Comparison of ENCODE assay signal across 15 cellular contexts in genomic region chr9:136832581-136832980, GRCh38. TPM values are rescaled to one million over a fixed set of nuclear protein-coding genes. Genes with fewer than 3 reads are reported as not detected.
DNase-seq lines count a peak whose midpoint lies in the region; ATAC-seq and TF ChIP-seq lines count a peak whose summit lies in the region.
"Had no signal": no experiment of that assay in that cellular context is flagged by ENCODE, and none has a peak within 500 bp of the region (broad histone marks: within the 10 kb centered on the region; RNA-seq: fewer than 3 reads in every experiment).

No MANE protein-coding gene starts in this region.

- H3K27ac ChIP-seq in RWPE1: peak overlapping the region; percentile 30
- H3K27ac ChIP-seq: BLaER1 treated with 17β-estradiol and CSF1 and Interleukin-3, amounts not matched to agents 10 nM and 100 nM had no signal

- POLR2A ChIA-PET in RWPE1 (lab: Yijun Ruan, JAX; ENCODE audit: low non-redundant PET): interaction anchor here (0.7 kb wide), 1 partner anchor 115 kb away, joined by 3 read pairs; no protein-coding TSS in a partner anchor

- no peaks in the 10 kb centered on the region for H3K27me3 Mint-ChIP-seq in osteocyte (ENCODE audit: unreplicated experiment)
- H3K27me3 Mint-ChIP-seq in activated T-helper 17 cell treated with anti-CD3 and anti-CD28 coated beads, Interleukin-2, amount 50 U/mL, for 72 hours: no peaks in the 10 kb centered on the region
- H3K27me3 Mint-ChIP-seq: B cell had no signal

- intact Hi-C loops in left cardiac atrium (cut with DNase I): no loop called here
- intact Hi-C loops in Right ventricle myocardium inferior (cut with DNase I): no loop called here

- peak overlapping the region; percentile 23 for H3K27ac Mint-ChIP-seq in osteocyte (ENCODE audit: unreplicated experiment)
- H3K27ac Mint-ChIP-seq in activated T-helper 17 cell treated with anti-CD3 and anti-CD28 coated beads, Interleukin-2, amount 50 U/mL, for 72 hours: no peak overlapping the region
- H3K27ac Mint-ChIP-seq: B cell; CD8-positive, alpha-beta T cell; GM23338 had no signal

- ATAC-seq in left cardiac atrium: no peak
- no peak for ATAC-seq in Right ventricle myocardium inferior
- no peak for ATAC-seq in activated T-helper 17 cell treated with anti-CD3 and anti-CD28 coated beads, Interleukin-2, amount 50 U/mL, for 72 hours (replicated peaks)
- ATAC-seq: CD8-positive, alpha-beta T cell; GM23338 had no signal

- peak; percentile 7 for DNase-seq in left cardiac atrium
- no peak for DNase-seq in Right ventricle myocardium inferior (ENCODE audit: missing footprints)
- peak; percentile 7 for DNase-seq in Daoy (ENCODE audit: low read depth)
- no peak for DNase-seq in RWPE1 (ENCODE audit: low spot score)
- DNase-seq in osteocyte (ENCODE audit: extremely low spot score, unreplicated experiment): no peak
- DNase-seq in NOMO-1 treated with dmso at 0.1 percent for 144 hours (lab: John Stamatoyannopoulos, UW; ENCODE audit: unreplicated experiment): no peak
- no peak for DNase-seq in GM03348 (ENCODE audit: low spot score)
- DNase-seq: Calu3, DND-41, HCEC 1CT had no signal

- H3K36me3 Mint-ChIP-seq in osteocyte (ENCODE audit: unreplicated experiment): peaks cover 18% of the 10 kb centered on the region
- H3K36me3 Mint-ChIP-seq in activated T-helper 17 cell treated with anti-CD3 and anti-CD28 coated beads, Interleukin-2, amount 50 U/mL, for 72 hours (ENCODE audit: low read depth): no peaks in the 10 kb centered on the region

- CTCF ChIA-PET in RWPE1 (lab: Yijun Ruan, JAX): interaction anchor here (0.6 to 1.1 kb wide), 3 partner anchors 9 to 55 kb away, joined by 3 to 5 read pairs (median 3); partner anchors contain the start of gene AJM1

- H3K4me1 Mint-ChIP-seq in osteocyte (ENCODE audit: unreplicated experiment): peaks cover under 1% of the 10 kb centered on the region
- no peaks in the 10 kb centered on the region for H3K4me1 Mint-ChIP-seq in activated T-helper 17 cell treated with anti-CD3 and anti-CD28 coated beads, Interleukin-2, amount 50 U/mL, for 72 hours
- H3K4me1 Mint-ChIP-seq: B cell, GM23338 had no signal

- no peak overlapping the region for H3K4me3 Mint-ChIP-seq in osteocyte (ENCODE audit: unreplicated experiment)
- H3K4me3 Mint-ChIP-seq in activated T-helper 17 cell treated with anti-CD3 and anti-CD28 coated beads, Interleukin-2, amount 50 U/mL, for 72 hours: no peak overlapping the region
- H3K4me3 Mint-ChIP-seq: B cell; CD8-positive, alpha-beta T cell; GM23338 had no signal

- no peak for TF ChIP-seq CTCF in RWPE1 (conservative IDR thresholded peaks at IDR 0.05; ENCODE audit: low read depth)
- no peak for TF ChIP-seq CTCF in osteocyte (IDR thresholded peaks at IDR 0.05)

- H3K9me3 Mint-ChIP-seq in osteocyte (ENCODE audit: unreplicated experiment): no peaks in the 10 kb centered on the region
- no peaks in the 10 kb centered on the region for H3K9me3 Mint-ChIP-seq in activated T-helper 17 cell treated with anti-CD3 and anti-CD28 coated beads, Interleukin-2, amount 50 U/mL, for 72 hours
- H3K9me3 Mint-ChIP-seq: CD8-positive, alpha-beta T cell; GM23338 had no signal

RNA-seq across cellular contexts. Expression of gene AJM1, which starts 9.7 kb away (rescaled TPM):
- 1 to 10 TPM; 5.0 to 9.6 TPM for total RNA-seq in left cardiac atrium
- total RNA-seq in Right ventricle myocardium inferior: 8.6 TPM
- 0.18 and 0.74 TPM in 2 replicates for total RNA-seq in Daoy (2014; rRNA removed; shearing (Covaris generic))
- total RNA-seq in osteocyte: 4.4 and 4.5 TPM in 2 replicates
- total RNA-seq in activated T-helper 17 cell treated with anti-CD3 and anti-CD28 coated beads, Interleukin-2, amount 50 U/mL, for 72 hours: 10 to 100 TPM in 1 of 2 donors, 1 to 10 TPM in 1; 4.3 to 12.9 TPM

RNA-seq across cellular contexts. Expression of gene PHPT1, which starts 16.6 kb away (rescaled TPM):
- 100 to 1,000 TPM; 184 to 189 TPM for total RNA-seq in left cardiac atrium
- 358 TPM for total RNA-seq in Right ventricle myocardium inferior
- total RNA-seq in Daoy (2014; rRNA removed; shearing (Covaris generic)): 67.5 and 92.7 TPM in 2 replicates
- 131 and 142 TPM in 2 replicates for total RNA-seq in osteocyte
- total RNA-seq in activated T-helper 17 cell treated with anti-CD3 and anti-CD28 coated beads, Interleukin-2, amount 50 U/mL, for 72 hours: 100 to 1,000 TPM; 138 to 194 TPM

RNA-seq across cellular contexts. Expression of gene MAMDC4, which starts 19.6 kb away (rescaled TPM):
- total RNA-seq in left cardiac atrium (1 to 10 TPM; 3.7 to 8.4 TPM), Right ventricle myocardium inferior (12.8 TPM), osteocyte (7.4 and 9.4 TPM in 2 replicates)
- total RNA-seq in Daoy (2014; rRNA removed; shearing (Covaris generic)): 2.1 and 6.1 TPM in 2 replicates
- total RNA-seq in activated T-helper 17 cell treated with anti-CD3 and anti-CD28 coated beads, Interleukin-2, amount 50 U/mL, for 72 hours: 10 to 100 TPM; 18.6 to 27.4 TPM

RNA-seq across cellular contexts. Expression of gene RABL6, which starts 24.8 kb away (rescaled TPM):
- total RNA-seq in left cardiac atrium (10 to 100 TPM; 61.6 to 71.4 TPM), Right ventricle myocardium inferior (69.5 TPM), osteocyte (82.2 and 84.7 TPM in 2 replicates)
- 64.7 and 69.4 TPM in 2 replicates for total RNA-seq in Daoy (2014; rRNA removed; shearing (Covaris generic))
- total RNA-seq in activated T-helper 17 cell treated with anti-CD3 and anti-CD28 coated beads, Interleukin-2, amount 50 U/mL, for 72 hours: 100 to 1,000 TPM in 1 of 2 donors, 10 to 100 TPM in 1; 51.5 to 108 TPM

RNA-seq across cellular contexts. Expression of gene EDF1, which starts 33.5 kb away (rescaled TPM):
- 100 to 1,000 TPM; 296 to 304 TPM for total RNA-seq in left cardiac atrium
- 358 TPM for total RNA-seq in Right ventricle myocardium inferior
- total RNA-seq in Daoy (2014; rRNA removed; shearing (Covaris generic)): 379 and 424 TPM in 2 replicates
- 338 and 342 TPM in 2 replicates for total RNA-seq in osteocyte
- total RNA-seq in activated T-helper 17 cell treated with anti-CD3 and anti-CD28 coated beads, Interleukin-2, amount 50 U/mL, for 72 hours: 100 to 1,000 TPM; 221 to 265 TPM

Comparison
In these comparisons a context has a peak if more than half of its experiments do, and no peak if none do; other contexts are left out.
1. DNase-seq: peak in left cardiac atrium (single experiment) and Daoy (single experiment); none in Right ventricle myocardium inferior (single experiment), RWPE1 (single experiment), osteocyte (single experiment), NOMO-1 treated with dmso at 0.1 percent for 144 hours (single experiment) and GM03348 (single experiment).